In genomic region chr17:8152112-8152775, GRCh38 we compare ENCODE assay signal across 8 cellular contexts. TPM values are rescaled to one million over a fixed set of nuclear protein-coding genes. Genes with fewer than 3 reads are reported as not detected.
DNase-seq lines count a peak whose midpoint lies in the region; ATAC-seq and TF ChIP-seq lines count a peak whose summit lies in the region.

A gene with protein sequence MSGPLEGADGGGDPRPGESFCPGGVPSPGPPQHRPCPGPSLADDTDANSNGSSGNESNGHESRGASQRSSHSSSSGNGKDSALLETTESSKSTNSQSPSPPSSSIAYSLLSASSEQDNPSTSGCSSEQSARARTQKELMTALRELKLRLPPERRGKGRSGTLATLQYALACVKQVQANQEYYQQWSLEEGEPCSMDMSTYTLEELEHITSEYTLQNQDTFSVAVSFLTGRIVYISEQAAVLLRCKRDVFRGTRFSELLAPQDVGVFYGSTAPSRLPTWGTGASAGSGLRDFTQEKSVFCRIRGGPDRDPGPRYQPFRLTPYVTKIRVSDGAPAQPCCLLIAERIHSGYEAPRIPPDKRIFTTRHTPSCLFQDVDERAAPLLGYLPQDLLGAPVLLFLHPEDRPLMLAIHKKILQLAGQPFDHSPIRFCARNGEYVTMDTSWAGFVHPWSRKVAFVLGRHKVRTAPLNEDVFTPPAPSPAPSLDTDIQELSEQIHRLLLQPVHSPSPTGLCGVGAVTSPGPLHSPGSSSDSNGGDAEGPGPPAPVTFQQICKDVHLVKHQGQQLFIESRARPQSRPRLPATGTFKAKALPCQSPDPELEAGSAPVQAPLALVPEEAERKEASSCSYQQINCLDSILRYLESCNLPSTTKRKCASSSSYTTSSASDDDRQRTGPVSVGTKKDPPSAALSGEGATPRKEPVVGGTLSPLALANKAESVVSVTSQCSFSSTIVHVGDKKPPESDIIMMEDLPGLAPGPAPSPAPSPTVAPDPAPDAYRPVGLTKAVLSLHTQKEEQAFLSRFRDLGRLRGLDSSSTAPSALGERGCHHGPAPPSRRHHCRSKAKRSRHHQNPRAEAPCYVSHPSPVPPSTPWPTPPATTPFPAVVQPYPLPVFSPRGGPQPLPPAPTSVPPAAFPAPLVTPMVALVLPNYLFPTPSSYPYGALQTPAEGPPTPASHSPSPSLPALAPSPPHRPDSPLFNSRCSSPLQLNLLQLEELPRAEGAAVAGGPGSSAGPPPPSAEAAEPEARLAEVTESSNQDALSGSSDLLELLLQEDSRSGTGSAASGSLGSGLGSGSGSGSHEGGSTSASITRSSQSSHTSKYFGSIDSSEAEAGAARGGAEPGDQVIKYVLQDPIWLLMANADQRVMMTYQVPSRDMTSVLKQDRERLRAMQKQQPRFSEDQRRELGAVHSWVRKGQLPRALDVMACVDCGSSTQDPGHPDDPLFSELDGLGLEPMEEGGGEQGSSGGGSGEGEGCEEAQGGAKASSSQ (N-terminal part only) (minus strand): TSS chr17:8152404. CDS start chr17:8150706, 1,698 bp downstream.

- H3K79me2 ChIP-seq in DND-41 (ENCODE audit: insufficient read depth, low read length): peaks cover 17% of the 10 kb centered on the region

- H2AFZ ChIP-seq in DND-41 (ENCODE audit: low read depth, low read length): peak within 1 kb of the TSS; percentile 59

- H3K36me3 Mint-ChIP-seq in activated T-cell treated with anti-CD3 and anti-CD28 coated beads, Interleukin-2, amount 50 U/mL, for 4 hours (ENCODE audit: insufficient read depth): peaks cover 12% of the 10 kb centered on the region

- H3K27ac ChIP-seq in DND-41 (ENCODE audit: low read length): peak within 1 kb of the TSS; percentile 85
- peak within 1 kb of the TSS; percentile 34; the same call in 1 of the 2 replicates for H3K27ac ChIP-seq in HUES64 (ENCODE audit: low read depth, low read length)
- peak within 1 kb of the TSS; percentile 82 for H3K27ac ChIP-seq in Panc1 (ENCODE audit: low read length)

- no peak for TF ChIP-seq CTCF in DND-41 (IDR thresholded peaks at IDR 0.05; ENCODE audit: borderline replicate concordance, extremely low read depth, low read length, poor library complexity, severe bottlenecking)
- no peak for TF ChIP-seq CTCF in Panc1 (IDR thresholded peaks at IDR 0.05)

- CTCF ChIA-PET in Panc1 (lab: Charles Lee): no interaction called here

- intact Hi-C loops in Panc1 (cut with micrococcal nuclease; ENCODE audit: unreplicated experiment): no loop called here

- no TSS peak for BruUV-seq in Panc1 (replicated peaks; lab: Mats Ljungman, UMichigan)

- WGBS in HUES64: 8% methylated on average over 42 of the region's 42 CpGs

- peak; percentile 44 for ATAC-seq in DND-41 (ENCODE audit: insufficient read depth, low read depth)
- peak; percentile 39 for ATAC-seq in Panc1
- peak; percentile 15 to 19 for ATAC-seq in activated T-cell treated with anti-CD3 and anti-CD28 coated beads, Interleukin-2, amount 50 U/mL, for 4 hours

- peak within 1 kb of the TSS; percentile 93 for H3K4me2 ChIP-seq in DND-41 (ENCODE audit: insufficient read depth, low read length)

- H3K4me3 ChIP-seq in DND-41 (ENCODE audit: low read depth in 1 of 2, low read length in 2 of 2) (peak within 1 kb of the TSS; percentile 47 to 76), HUES64 (ENCODE audit: low read length) (peak within 1 kb of the TSS; percentile 63), Panc1 (ENCODE audit: low read depth in 2 of 2, low read length in 2 of 2) (peak within 1 kb of the TSS; percentile 53 to 64)

- H4K20me1 ChIP-seq in DND-41 (ENCODE audit: insufficient read depth, low read length): peaks cover 19% of the 10 kb centered on the region

- H3K9ac ChIP-seq in DND-41 (ENCODE audit: low read depth, low read length): peak within 1 kb of the TSS; percentile 61
- peak within 1 kb of the TSS; percentile 59 for H3K9ac ChIP-seq in HUES64 (ENCODE audit: low read depth, low read length)

- H3K27me3 Mint-ChIP-seq in activated T-cell treated with anti-CD3 and anti-CD28 coated beads, Interleukin-2, amount 50 U/mL, for 4 hours (ENCODE audit: low read depth): no peaks in the 10 kb centered on the region

- H3K4me1 ChIP-seq in DND-41 (ENCODE audit: insufficient read depth, low read length) (peaks cover 58% of the 10 kb centered on the region), HUES64 (ENCODE audit: insufficient read depth, low read length) (peaks cover 31% of the 10 kb centered on the region), Panc1 (ENCODE audit: control insufficient read depth, insufficient read depth, low read length) (peaks cover 34% of the 10 kb centered on the region)

- peak; percentile 94 for TF ChIP-seq POLR2A in erythroblast (IDR thresholded peaks at IDR 0.05; ENCODE audit: low read length)

- H3K27me3 ChIP-seq in DND-41 (ENCODE audit: insufficient read depth, low read length, poor library complexity): no peaks in the 10 kb centered on the region
- no peaks in the 10 kb centered on the region for H3K27me3 ChIP-seq in HUES64 (ENCODE audit: insufficient read depth, low read length)
- H3K27me3 ChIP-seq in Panc1 (ENCODE audit: control insufficient read depth, insufficient read depth, low read length): no peaks in the 10 kb centered on the region

- H3K9me3 Mint-ChIP-seq in activated T-cell treated with anti-CD3 and anti-CD28 coated beads, Interleukin-2, amount 50 U/mL, for 4 hours: no peaks in the 10 kb centered on the region

- POLR2A ChIA-PET in Panc1 (lab: Charles Lee): no interaction called here

- in situ Hi-C loops in Panc1 (cut with HindIII; ENCODE audit: low pct_unique_long_range_greater_than_20kb, low sequenced_read_pairs): no loop called here

- DNase-seq in DND-41: peak; percentile 91
- DNase-seq in Panc1 (ENCODE audit: low read depth, low spot score): no peak
- DNase-seq in activated T-cell treated with anti-CD3 and anti-CD28 coated beads, Interleukin-2, amount 50 U/mL, for 4 hours: peak; percentile 86
- peak; percentile 93 to 94 for DNase-seq in erythroblast (lab: John Stamatoyannopoulos, UW)
- peak; percentile 98 for DNase-seq in mucosa of gallbladder (ENCODE audit: low spot score)
- peak; percentile 79 for DNase-seq in stimulated activated CD8-positive, alpha-beta memory T cell treated with anti-CD3 and anti-CD28 coated beads, Interleukin-4, amount 100 ng/mL, for 24 hours (ENCODE audit: low read depth)
- no peak for DNase-seq in OCI-M2 (lab: John Stamatoyannopoulos, UW; ENCODE audit: unreplicated experiment)

- H3K9me3 ChIP-seq in DND-41 (ENCODE audit: insufficient read depth, low read length, severe bottlenecking): no peaks in the 10 kb centered on the region
- no peaks in the 10 kb centered on the region for H3K9me3 ChIP-seq in HUES64 (ENCODE audit: insufficient read depth, low read depth, low read length)
- no peaks in the 10 kb centered on the region for H3K9me3 ChIP-seq in Panc1 (ENCODE audit: control insufficient read depth, insufficient read depth, low read depth, low read length)

- no peak within 1 kb of the TSS for H3K4me3 Mint-ChIP-seq in activated T-cell treated with anti-CD3 and anti-CD28 coated beads, Interleukin-2, amount 50 U/mL, for 4 hours

- H3K4me1 Mint-ChIP-seq in activated T-cell treated with anti-CD3 and anti-CD28 coated beads, Interleukin-2, amount 50 U/mL, for 4 hours (ENCODE audit: low read depth): peaks cover 21% of the 10 kb centered on the region

- peaks cover 32% of the 10 kb centered on the region for H3K36me3 ChIP-seq in DND-41 (ENCODE audit: insufficient read depth, low read length)
- H3K36me3 ChIP-seq in HUES64 (ENCODE audit: insufficient read depth, low read length): peaks cover 26% of the 10 kb centered on the region
- H3K36me3 ChIP-seq in Panc1 (ENCODE audit: control insufficient read depth, insufficient read depth, low read length): no peaks in the 10 kb centered on the region

RNA-seq across cellular contexts. Expression of the gene that starts here (rescaled TPM):
- 14.0 TPM for polyA plus RNA-seq in HUES64 (2013, experiment 1 of 2)
- polyA plus RNA-seq in HUES64 (2013, experiment 2 of 2): 18.1 TPM
- total RNA-seq in Panc1 (2021; ENCODE audit: unreplicated experiment) (17.1 TPM), mucosa of gallbladder (123 TPM)
- 11.8 TPM for polyA plus RNA-seq in Panc1 (2012; ENCODE audit: insufficient read length)
- 10 to 100 TPM; 30.4 to 36.9 (median 36.7) TPM for total RNA-seq in activated T-cell treated with anti-CD3 and anti-CD28 coated beads, Interleukin-2, amount 50 U/mL, for 4 hours

Comparison
In these comparisons a context has a peak if more than half of its experiments do, and no peak if none do; other contexts are left out.
1. DNase-seq: peak in DND-41 (single experiment), activated T-cell treated with anti-CD3 and anti-CD28 coated beads, Interleukin-2, amount 50 U/mL, for 4 hours (single experiment), erythroblast (2 of 2), mucosa of gallbladder (single experiment) and stimulated activated CD8-positive, alpha-beta memory T cell treated with anti-CD3 and anti-CD28 coated beads, Interleukin-4, amount 100 ng/mL, for 24 hours (single experiment); none in Panc1 (single experiment) and OCI-M2 (single experiment).
2. H3K27ac ChIP-seq: peak in every context shown above with its lines; median percentile 85 in DND-41; 82 in Panc1; 34 in HUES64.
3. Peak in every context shown above with its lines, with median percentiles within 50 percentile points of each other: ATAC-seq and H3K4me3 ChIP-seq.